Comparison of ENCODE assay signal across 2 cellular contexts in genomic region chr6:11773581-11773980, GRCh38.
A peak's percentile ranks its signal among the peaks of the same experiment; 100 is the strongest.
TF ChIP-seq lines count a peak whose summit lies in the region.

No MANE protein-coding gene starts in this region.

TF ChIP-seq in HepG2, 621 proteins besides CTCF, POLR2A, EP300 and RAD21:
- no peak for TF ChIP-seq HNRNPK (IDR thresholded peaks at IDR 0.05; ENCODE audit: low read depth, low read length, poor library complexity, severe bottlenecking)
- TF ChIP-seq ZNF768 (CRISPR knock-in tag; IDR thresholded peaks at IDR 0.05), result peak; percentile 45

TF ChIP-seq in K562, 482 proteins besides CTCF, POLR2A, EP300 and RAD21:
- TF ChIP-seq TRIM28 (IDR thresholded peaks at IDR 0.05), result no peak
- TF ChIP-seq NKRF (IDR thresholded peaks at IDR 0.05; ENCODE audit: borderline replicate concordance), result no peak
- TF ChIP-seq KDM1A (IDR thresholded peaks at IDR 0.05), result peak in 1 of 2 experiments; percentile 42; a peak in 1 of 4 replicates
- TF ChIP-seq ADNP (tag; IDR thresholded peaks at IDR 0.05), result peak; percentile 22; the same call in 1 of the 2 replicates
- 0 out of 2 replicates have a peak, but pooled peaks have one; percentile 33 for TF ChIP-seq PTBP1 (IDR thresholded peaks at IDR 0.05; ENCODE audit: low read depth, low read length)
- TF ChIP-seq CHD2 (IDR thresholded peaks at IDR 0.05; ENCODE audit: low read depth, low read length), result no peak
- TF ChIP-seq RCOR1 (IDR thresholded peaks at IDR 0.05; ENCODE audit: borderline replicate concordance in 1 of 2, low read depth in 2 of 2, low read length in 2 of 2), result 0 out of 4 replicates have a peak, but pooled peaks of 1 of the 2 experiments have one; percentile 9
- TF ChIP-seq SRF (CRISPR knock-in tag; IDR thresholded peaks at IDR 0.05), result no peak
- TF ChIP-seq BCOR (IDR thresholded peaks at IDR 0.05), result peak; percentile 82
- no peak for TF ChIP-seq SMARCA5 (IDR thresholded peaks at IDR 0.05)
- no peak for TF ChIP-seq EZH2 (IDR thresholded peaks at IDR 0.05; ENCODE audit: borderline replicate concordance, low read depth, low read length)
- TF ChIP-seq SMAD4 (CRISPR knock-in tag; conservative IDR thresholded peaks at IDR 0.05), result no peak
- 0 out of 2 replicates have a peak, but pooled peaks have one; percentile 24 for TF ChIP-seq HDAC2 (IDR thresholded peaks at IDR 0.05)
- TF ChIP-seq RBM25 (IDR thresholded peaks at IDR 0.05; ENCODE audit: low read depth, low read length, severe bottlenecking), result peak; percentile 93
- TF ChIP-seq ZFP36 (IDR thresholded peaks at IDR 0.05; ENCODE audit: low read depth, low read length, partially characterized antibody), result peak; percentile 78
- TF ChIP-seq JUN (IDR thresholded peaks at IDR 0.05; ENCODE audit: borderline replicate concordance, low read depth, low read length), result no peak
- no peak for TF ChIP-seq JUN (CRISPR knock-in tag; IDR thresholded peaks at IDR 0.05; ENCODE audit: borderline replicate concordance)
